ENCODE assay signal across 10 cellular contexts in genomic region chr13:27403727-27404385, GRCh38. TPM values are rescaled to one million over a fixed set of nuclear protein-coding genes. Genes with fewer than 3 reads are reported as not detected.
A peak's percentile ranks its signal among the peaks of the same experiment; 100 is the strongest.
DNase-seq lines count a peak whose midpoint lies in the region; ATAC-seq and TF ChIP-seq lines count a peak whose summit lies in the region.
"Had no signal": no experiment of that assay in that cellular context is flagged by ENCODE, and none has a peak within 500 bp of the region (broad histone marks: within the 10 kb centered on the region; RNA-seq: fewer than 3 reads in every experiment).

No MANE protein-coding gene starts in this region.

- no peak overlapping the region for H3K27ac ChIP-seq in IMR-90 (ENCODE audit: insufficient read depth, low read length)
- H3K27ac ChIP-seq in coronary artery, result peak overlapping the region in 1 of 2 donors; percentile 73
- peak overlapping the region; percentile 59 for H3K27ac ChIP-seq in mesenchymal stem cell (ENCODE audit: low read length, poor library complexity, severe bottlenecking)
- H3K27ac ChIP-seq in thoracic aorta, result peak overlapping the region; percentile 29 to 77

- H4K8ac ChIP-seq in IMR-90 (ENCODE audit: low read depth in 2 of 2, low read length in 2 of 2) (no peak overlapping the region), mesenchymal stem cell (ENCODE audit: low read length) (peak overlapping the region; percentile 85)

- H3K79me1 ChIP-seq in IMR-90 (ENCODE audit: low read depth in 1 of 2, low read length in 2 of 2) (no peaks in the 10 kb centered on the region), mesenchymal stem cell (replicated peaks; ENCODE audit: low read length, poor library complexity, severe bottlenecking) (no peaks in the 10 kb centered on the region)

- intact Hi-C loops in IMR-90 (cut with micrococcal nuclease) (loop anchor here (1.0 kb wide), 1 partner anchor 20 kb away; the partner anchor contains the start of gene GTF3A), CD14-positive monocyte (cut with micrococcal nuclease) (no loop called here)

- no CpG with 5 or more reads among the region's 10 CpGs for WGBS in IMR-90 (ENCODE audit: extremely low coverage in 2 of 2, insufficient read length in 1 of 2), 2 experiments
- 12% methylated on average over 10 of the region's 10 CpGs for WGBS in mesenchymal stem cell

- H3K9ac ChIP-seq in IMR-90 (ENCODE audit: low read depth, low read length), result no peak overlapping the region
- H3K9ac ChIP-seq in mesenchymal stem cell (ENCODE audit: low read length), result no peak overlapping the region

- H3K9me3 ChIP-seq in IMR-90 (ENCODE audit: control insufficient read depth, insufficient read depth, low read length), result no peaks in the 10 kb centered on the region
- H3K9me3 ChIP-seq in mesenchymal stem cell (ENCODE audit: control insufficient read depth, low read length), result no peaks in the 10 kb centered on the region
- H3K9me3 ChIP-seq in thoracic aorta, result no peaks in the 10 kb centered on the region
- H3K9me3 ChIP-seq: esophagus squamous epithelium, HAP-1 had no signal

- dilution Hi-C loops in IMR-90 (cut with HindIII; ENCODE audit: low sequenced_read_pairs, unreplicated experiment), result no loop called here

- H3K4me2 ChIP-seq in IMR-90 (ENCODE audit: low read depth, low read length) (no peak overlapping the region; the same call in 1 of the 2 replicates), mesenchymal stem cell (ENCODE audit: low read length, poor library complexity, severe bottlenecking) (no peak overlapping the region)

- no peaks in the 10 kb centered on the region for H3K9me1 ChIP-seq in IMR-90 (ENCODE audit: insufficient read depth, low read length)

- no peak overlapping the region for H2AK5ac ChIP-seq in IMR-90 (ENCODE audit: low read depth, low read length)
- H2AK5ac ChIP-seq in mesenchymal stem cell (ENCODE audit: low read length, severe bottlenecking), result peak overlapping the region; percentile 92

- H3K36me3 ChIP-seq in IMR-90 (ENCODE audit: control insufficient read depth, insufficient read depth, low read length) (no peaks in the 10 kb centered on the region), mesenchymal stem cell (ENCODE audit: control insufficient read depth in 1 of 2, insufficient read depth in 2 of 2, low read depth in 1 of 2, low read length in 2 of 2) (no peaks in the 10 kb centered on the region), thoracic aorta (no peaks in the 10 kb centered on the region)
- H3K36me3 ChIP-seq: esophagus squamous epithelium, HAP-1 had no signal

- H3K4ac ChIP-seq in IMR-90 (ENCODE audit: low read depth, low read length), result no peak overlapping the region
- no peak overlapping the region for H3K4ac ChIP-seq in mesenchymal stem cell (ENCODE audit: low read depth in 1 of 2, low read length in 2 of 2)

- in situ Hi-C loops in IMR-90 (cut with MboI; ENCODE audit: low sequenced_read_pairs), result no loop called here

- no peak for TF ChIP-seq CTCF in IMR-90 (conservative IDR thresholded peaks at IDR 0.05; ENCODE audit: low read depth, low read length)
- no peak for TF ChIP-seq CTCF in coronary artery (IDR thresholded peaks at IDR 0.05)
- no peak for TF ChIP-seq CTCF in thoracic aorta (IDR thresholded peaks at IDR 0.05)
- no peak for TF ChIP-seq CTCF in CD14-positive monocyte (IDR thresholded peaks at IDR 0.05)

- H3K56ac ChIP-seq in IMR-90 (ENCODE audit: extremely low read depth, insufficient read depth, low read length), result no peak overlapping the region

- H2BK20ac ChIP-seq in IMR-90 (ENCODE audit: low read depth, low read length), result no peak overlapping the region

- TF ChIP-seq POLR2A in IMR-90 (IDR thresholded peaks at IDR 0.05; ENCODE audit: low read depth, low read length), result no peak

- ATAC-seq in IMR-90 (ENCODE audit: low read depth) (peak; percentile 11; the same call in 1 of the 2 replicates), thoracic aorta (ENCODE audit: insufficient number of reproducible peaks, low FRiP score, low read depth) (no peak)

- no peak overlapping the region for H3K4me3 Mint-ChIP-seq in CD14-positive monocyte
- H3K4me3 Mint-ChIP-seq: CD4-positive, alpha-beta T cell had no signal

- BruUV-seq in IMR-90 (replicated peaks; lab: Mats Ljungman, UMichigan), result no TSS peak

- H2AK9ac ChIP-seq in IMR-90 (replicated peaks; ENCODE audit: low read depth, low read length, poor library complexity), result no peak overlapping the region

- CTCF ChIA-PET in IMR-90 (lab: Yijun Ruan, JAX), result interaction anchor here (3.2 kb wide), 1 partner anchor 423 kb away, joined by 13 read pairs; no protein-coding TSS in a partner anchor

- H3K4me1 ChIP-seq in IMR-90 (ENCODE audit: control insufficient read depth, insufficient read depth, low read length), result peaks cover 4% of the 10 kb centered on the region; the same call in 1 of the 2 replicates
- peaks cover 5% of the 10 kb centered on the region for H3K4me1 ChIP-seq in mesenchymal stem cell (ENCODE audit: control insufficient read depth, insufficient read depth, low read depth, low read length)
- peaks cover 5 to 14% of the 10 kb centered on the region in 2 donors for H3K4me1 ChIP-seq in thoracic aorta (ENCODE audit: control insufficient read depth in 1 of 2, low read depth in 2 of 2)

- H3K18ac ChIP-seq in IMR-90 (ENCODE audit: low read depth, low read length) (no peak overlapping the region), mesenchymal stem cell (ENCODE audit: low read depth in 1 of 2, low read length in 2 of 2) (peak overlapping the region; percentile 83 to 84)

- H3K23ac ChIP-seq in IMR-90 (ENCODE audit: low read depth, low read length) (no peak overlapping the region), mesenchymal stem cell (ENCODE audit: low read length in 2 of 2) (peak overlapping the region in 1 of 2 experiments; percentile 21)

- H4K5ac ChIP-seq in IMR-90 (ENCODE audit: low read depth, low read length), result no peak overlapping the region; the same call in 1 of the 2 replicates

- peaks cover 21% of the 10 kb centered on the region for H3K4me1 Mint-ChIP-seq in CD14-positive monocyte

- no peaks in the 10 kb centered on the region for H4K20me1 ChIP-seq in IMR-90 (ENCODE audit: insufficient read depth, low read length)

- DNase-seq in IMR-90 (no peak), coronary artery (ENCODE audit: low spot score) (no peak), mesenchymal stem cell (peak; percentile 31), thoracic aorta (ENCODE audit: low spot score) (no peak), CD14-positive monocyte (ENCODE audit: low spot score) (no peak), NCI-H2081 (lab: John Stamatoyannopoulos, UW) (no peak)
- DNase-seq in activated effector memory CD4-positive, alpha-beta T cell treated with Interleukin-2 at 50 U/mL for 16 hours, result no peak
- DNase-seq: CD4-positive, alpha-beta T cell; esophagus squamous epithelium had no signal

- peak overlapping the region in 1 of 7 donors; percentile 9 for H3K27ac Mint-ChIP-seq in CD14-positive monocyte
- H3K27ac Mint-ChIP-seq: CD4-positive, alpha-beta T cell had no signal

- POLR2A ChIA-PET in IMR-90 (lab: Charles Lee; ENCODE audit: unreplicated experiment), result no interaction called here

- no peak overlapping the region for H2BK15ac ChIP-seq in IMR-90 (ENCODE audit: low read depth, low read length)
- H2BK15ac ChIP-seq in mesenchymal stem cell (ENCODE audit: low read depth, poor library complexity, severe bottlenecking), result no peak overlapping the region

- no peak for TF ChIP-seq RAD21 in IMR-90 (IDR thresholded peaks at IDR 0.05; ENCODE audit: low read length)

- H3K9me3 Mint-ChIP-seq in CD14-positive monocyte, result peaks cover 0 to 4% (median 0%) of the 10 kb centered on the region in 7 donors
- H3K9me3 Mint-ChIP-seq: CD4-positive, alpha-beta T cell had no signal

- H2BK12ac ChIP-seq in mesenchymal stem cell (ENCODE audit: low read length in 2 of 2), result peak overlapping the region in 1 of 2 experiments; percentile 54

- H3K27me3 Mint-ChIP-seq in CD14-positive monocyte (ENCODE audit: low read depth in 3 of 3), result peaks cover 4 to 7% (median 6%) of the 10 kb centered on the region in 3 donors

- peaks cover 17% of the 10 kb centered on the region for H3K27me3 ChIP-seq in IMR-90 (ENCODE audit: control insufficient read depth, insufficient read depth, low read length)
- peaks cover 23 to 28% of the 10 kb centered on the region in 2 experiments for H3K27me3 ChIP-seq in mesenchymal stem cell (ENCODE audit: control insufficient read depth in 1 of 2, insufficient read depth in 1 of 2, low read length in 2 of 2)
- H3K27me3 ChIP-seq in thoracic aorta (replicated peaks; ENCODE audit: insufficient read depth), result no peaks in the 10 kb centered on the region

- no peak overlapping the region for H2BK120ac ChIP-seq in IMR-90 (ENCODE audit: low read depth, low read length)
- H2BK120ac ChIP-seq in mesenchymal stem cell (ENCODE audit: low read depth, low read length), result peak overlapping the region; percentile 50

- H3K14ac ChIP-seq in IMR-90 (replicated peaks; ENCODE audit: low read depth, low read length), result no peak overlapping the region
- H3K14ac ChIP-seq in mesenchymal stem cell (ENCODE audit: low read length in 2 of 2), result peak overlapping the region in 1 of 2 experiments; percentile 86

- no peak overlapping the region for H2BK5ac ChIP-seq in IMR-90 (ENCODE audit: low read depth, low read length, poor library complexity, severe bottlenecking)
- H2BK5ac ChIP-seq in mesenchymal stem cell (ENCODE audit: low read depth, low read length, poor library complexity, severe bottlenecking), result peak overlapping the region; percentile 85

- H3K36me3 Mint-ChIP-seq in CD14-positive monocyte, result no peaks in the 10 kb centered on the region

- H4K91ac ChIP-seq in IMR-90 (ENCODE audit: insufficient read depth, low read depth, low read length), result no peak overlapping the region
- H4K91ac ChIP-seq in mesenchymal stem cell (ENCODE audit: low read length), result peak overlapping the region; percentile 66

- H2AFZ ChIP-seq in IMR-90 (replicated peaks; ENCODE audit: low read length, poor library complexity), result no peak overlapping the region
- H2AFZ ChIP-seq in mesenchymal stem cell (ENCODE audit: low read depth, low read length), result peak overlapping the region; percentile 8

- H3K4me3 ChIP-seq in IMR-90 (ENCODE audit: insufficient read depth, low read depth, low read length) (no peak overlapping the region), coronary artery (peak overlapping the region; percentile 30), mesenchymal stem cell (ENCODE audit: insufficient read depth in 1 of 2, low read depth in 1 of 2, low read length in 2 of 2) (peak overlapping the region in 1 of 2 experiments; percentile 15), thoracic aorta (no peak overlapping the region)
- H3K4me3 ChIP-seq: esophagus squamous epithelium, HAP-1 had no signal

RNA-seq across cellular contexts. Expression of gene GTF3A, which starts 20.6 kb away (rescaled TPM):
- total RNA-seq in IMR-90 (2012; rRNA removed) (116 and 148 TPM in 2 replicates), thoracic aorta (10 to 100 TPM; 70.4 to 86.4 TPM)
- polyA plus RNA-seq in IMR-90 (2012; rRNA removed) (73.1 and 74.1 TPM in 2 replicates), CD14-positive monocyte (100 to 1,000 TPM; 179 to 259 TPM)
- polyA plus RNA-seq in IMR-90 (2012; cell fraction: cytosol; rRNA removed), result 52.0 and 62.7 TPM in 2 replicates
- 32.2 and 40.3 TPM in 2 replicates for polyA plus RNA-seq in IMR-90 (2012; cell fraction: nucleus; rRNA removed; ENCODE audit: low replicate concordance)
- 106 TPM for polyA plus RNA-seq in mesenchymal stem cell (2013, experiment 1 of 2)
- polyA plus RNA-seq in mesenchymal stem cell (2013, experiment 2 of 2), result 107 TPM

RNA-seq across cellular contexts. Expression of gene MTIF3, which starts 46.5 kb away (rescaled TPM):
- 31.7 and 60.8 TPM in 2 replicates for total RNA-seq in IMR-90 (2012; rRNA removed)
- 36.6 and 41.0 TPM in 2 replicates for polyA plus RNA-seq in IMR-90 (2012; rRNA removed)
- 14.4 and 16.7 TPM in 2 replicates for polyA plus RNA-seq in IMR-90 (2012; cell fraction: cytosol; rRNA removed)
- polyA plus RNA-seq in IMR-90 (2012; cell fraction: nucleus; rRNA removed; ENCODE audit: low replicate concordance), result 20.7 and 66.0 TPM in 2 replicates
- 104 TPM for polyA plus RNA-seq in mesenchymal stem cell (2013, experiment 1 of 2)
- 101 TPM for polyA plus RNA-seq in mesenchymal stem cell (2013, experiment 2 of 2)
- 10 to 100 TPM; 28.3 to 29.5 TPM for total RNA-seq in thoracic aorta
- 10 to 100 TPM; 61.6 to 86.6 TPM for polyA plus RNA-seq in CD14-positive monocyte
